Comparison of ENCODE assay signal across 18 cellular contexts in the genomic region with DNA sequence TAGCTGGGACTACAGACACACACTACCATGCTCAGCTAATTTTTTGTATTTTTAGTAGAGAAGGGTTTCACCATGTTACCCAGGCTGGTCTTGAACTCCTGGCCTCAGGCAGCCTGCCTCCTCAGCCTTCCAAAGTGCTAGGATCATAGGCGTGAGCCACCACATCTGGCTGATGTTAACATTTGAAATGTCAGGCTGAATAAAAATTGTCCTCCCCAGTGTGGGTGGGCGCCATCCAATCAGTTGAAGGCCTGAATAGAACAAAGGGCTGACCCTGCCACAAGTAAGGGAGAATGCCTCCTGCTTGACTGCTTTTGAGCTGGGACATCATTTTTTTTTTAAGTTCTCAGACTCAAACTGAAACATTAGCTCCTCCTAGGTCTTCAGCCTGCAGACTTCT. TPM values are rescaled to one million over a fixed set of nuclear protein-coding genes. Genes with fewer than 3 reads are reported as not detected.
A peak's percentile ranks its signal among the peaks of the same experiment; 100 is the strongest.
DNase-seq lines count a peak whose midpoint lies in the region; ATAC-seq, FAIRE-seq and TF ChIP-seq lines count a peak whose summit lies in the region.
"Had no signal": no experiment of that assay in that cellular context is flagged by ENCODE, and none has a peak within 500 bp of the region (broad histone marks: within the 10 kb centered on the region; RNA-seq: fewer than 3 reads in every experiment).

No MANE protein-coding gene starts in this region.

- H3K27ac ChIP-seq in HEK293 (ENCODE audit: extremely low read depth, low read depth, low read length), result no peak overlapping the region
- no peak overlapping the region for H3K27ac ChIP-seq in WERI-Rb-1
- H3K27ac ChIP-seq in stomach, result peak overlapping the region in 3 of 5 donors; percentile 76 to 87 (median 83)
- H3K27ac ChIP-seq in small intestine (ENCODE audit: low read depth in 1 of 2, low read length in 1 of 2), result peak overlapping the region in 1 of 2 donors; percentile 45
- H3K27ac ChIP-seq: ascending aorta, psoas muscle had no signal

- in situ Hi-C loops in HAP-1 (cut with MboI; ENCODE audit: low sequenced_read_pairs), result no loop called here

- H3K4me1 ChIP-seq in HEK293 (ENCODE audit: control insufficient read depth, insufficient read depth, low read length), result no peaks in the 10 kb centered on the region
- H3K4me1 ChIP-seq in stomach, result peaks cover 43 to 64% (median 59%) of the 10 kb centered on the region in 4 donors
- no peaks in the 10 kb centered on the region for H3K4me1 ChIP-seq in HAP-1
- H3K4me1 ChIP-seq in small intestine (ENCODE audit: control insufficient read depth in 2 of 2, insufficient read depth in 1 of 2, low read depth in 1 of 2, low read length in 1 of 2), result peaks cover 0 to 13% of the 10 kb centered on the region in 2 donors

- H3K36me3 ChIP-seq in HEK293 (ENCODE audit: control insufficient read depth in 2 of 2, insufficient read depth in 1 of 2, low read length in 2 of 2) (no peaks in the 10 kb centered on the region), WERI-Rb-1 (no peaks in the 10 kb centered on the region), stomach (no peaks in the 10 kb centered on the region), HAP-1 (replicated peaks) (no peaks in the 10 kb centered on the region), small intestine (ENCODE audit: control insufficient read depth in 2 of 2, insufficient read depth in 2 of 2, low read length in 2 of 2) (no peaks in the 10 kb centered on the region)
- H3K36me3 ChIP-seq: ascending aorta, left lung, MG63 had no signal

- WGBS in stomach, 5 donors, result 85 to 96% (median 93%) methylated on average over 2 of the region's 2 CpGs
- 83 to 93% (median 89%) methylated on average over 2 of the region's 2 CpGs for WGBS in small intestine, 3 donors

- no peaks in the 10 kb centered on the region for H3K9me3 Mint-ChIP-seq in immature natural killer cell
- H3K9me3 Mint-ChIP-seq: activated naive CD4-positive, alpha-beta T cell treated with anti-CD3 and anti-CD28 coated beads, Interleukin-2, amount 10 ng/mL, durations not matched to agents 7 days and 5 days had no signal

- H3K4me1 Mint-ChIP-seq in immature natural killer cell, result peaks cover 51 to 59% of the 10 kb centered on the region in 2 donors

- POLR2A ChIA-PET in HEK293 (lab: Yijun Ruan, JAX), result interaction anchor here (1.7 to 3.5 kb wide), 2 partner anchors 21 kb away, joined by 5 to 22 read pairs; a partner anchor contains a TSS

- CTCF ChIA-PET in HEK293 (lab: Yijun Ruan, JAX), result interaction anchor here (1.6 to 4.1 kb wide), 2 partner anchors 217 to 225 kb away, joined by 4 to 20 read pairs; a partner anchor contains a TSS

- H3K27me3 Mint-ChIP-seq in immature natural killer cell (ENCODE audit: low read depth in 3 of 3), result peaks cover 0 to 3% (median 2%) of the 10 kb centered on the region in 3 donors

- no peak for ATAC-seq in HG02610 (IDR thresholded peaks at IDR 0.05; ENCODE audit: unreplicated experiment)
- ATAC-seq: left lung, psoas muscle had no signal

- H3K9me3 ChIP-seq in HEK293 (ENCODE audit: control insufficient read depth, insufficient read depth, low read depth, low read length) (no peaks in the 10 kb centered on the region), WERI-Rb-1 (ENCODE audit: severe bottlenecking) (no peaks in the 10 kb centered on the region), stomach (no peaks in the 10 kb centered on the region), HAP-1 (no peaks in the 10 kb centered on the region), small intestine (ENCODE audit: control insufficient read depth, low read depth) (no peaks in the 10 kb centered on the region)
- H3K9me3 ChIP-seq: ascending aorta, left lung, MG63, psoas muscle had no signal

- H3K4me3 ChIP-seq in HEK293 (ENCODE audit: low read depth, low read length) (no peak overlapping the region), WERI-Rb-1 (ENCODE audit: low read depth, low read length) (no peak overlapping the region), stomach (no peak overlapping the region), HAP-1 (no peak overlapping the region), small intestine (ENCODE audit: low read depth in 1 of 2, low read length in 2 of 2) (no peak overlapping the region)
- H3K4me3 ChIP-seq: ascending aorta, left lung, MG63, psoas muscle had no signal

- peak overlapping the region; percentile 85 to 98 (median 94) for H3K27ac Mint-ChIP-seq in immature natural killer cell

- intact Hi-C loops in stomach (cut with DNase I; ENCODE audit: low total_unique reads), result no loop called here

- TF ChIP-seq POLR2A in stomach (IDR thresholded peaks at IDR 0.05), result no peak

- FAIRE-seq in small intestine (lab: Jason Lieb, UNC), result no peak

- DNase-seq in WERI-Rb-1 (peak; percentile 2), immature natural killer cell (no peak), stomach (no peak), HAP-1 (ENCODE audit: low spot score in 2 of 2) (no peak), small intestine (no peak)
- no peak for DNase-seq in activated naive CD4-positive, alpha-beta T cell treated with Interleukin-2 at 50 U/mL for 16 hours
- DNase-seq: activated CD4-positive, alpha-beta T cell treated with anti-CD3 and anti-CD28 coated beads, Interleukin-2, amount 50 U/mL, for 48 hours; activated naive CD4-positive, alpha-beta T cell treated with anti-CD3 and anti-CD28 coated beads, Interleukin-2, amount 10 ng/mL, durations not matched to agents 7 days and 5 days; activated T-cell treated with anti-CD3 and anti-CD28 coated beads, Interleukin-2, amount 50 U/mL, for 1 hour; AML-193; left lung; NCI-H1436 treated with DMSO at 0.1 percent for 48 hours; NCI-H526; psoas muscle had no signal

- H3K4me3 Mint-ChIP-seq in immature natural killer cell, result peak overlapping the region; percentile 76 to 88 (median 81)
- H3K4me3 Mint-ChIP-seq: activated naive CD4-positive, alpha-beta T cell treated with anti-CD3 and anti-CD28 coated beads, Interleukin-2, amount 10 ng/mL, durations not matched to agents 7 days and 5 days had no signal

- TF ChIP-seq EP300 in stomach (IDR thresholded peaks at IDR 0.05), result no peak

- peaks cover 0 to 4% (median 0%) of the 10 kb centered on the region in 3 donors for H3K36me3 Mint-ChIP-seq in immature natural killer cell
- H3K36me3 Mint-ChIP-seq: activated naive CD4-positive, alpha-beta T cell treated with anti-CD3 and anti-CD28 coated beads, Interleukin-2, amount 10 ng/mL, durations not matched to agents 7 days and 5 days had no signal

- H3K27me3 ChIP-seq in WERI-Rb-1 (ENCODE audit: insufficient read depth, low read depth, severe bottlenecking) (no peaks in the 10 kb centered on the region), stomach (no peaks in the 10 kb centered on the region), HAP-1 (ENCODE audit: low read depth) (no peaks in the 10 kb centered on the region), small intestine (ENCODE audit: control insufficient read depth in 2 of 2, insufficient read depth in 2 of 2, low read length in 2 of 2) (no peaks in the 10 kb centered on the region)
- H3K27me3 ChIP-seq: ascending aorta, left lung, MG63 had no signal

- TF ChIP-seq CTCF in HEK293 (tag by site-specific recombination; IDR thresholded peaks at IDR 0.05), result no peak
- TF ChIP-seq CTCF in WERI-Rb-1 (IDR thresholded peaks at IDR 0.05; ENCODE audit: low read depth, low read length), result no peak
- no peak for TF ChIP-seq CTCF in stomach (IDR thresholded peaks at IDR 0.05)

TF ChIP-seq in HEK293, 187 proteins besides CTCF, POLR2A, EP300 and RAD21:
- TF ChIP-seq, protein P1, sequence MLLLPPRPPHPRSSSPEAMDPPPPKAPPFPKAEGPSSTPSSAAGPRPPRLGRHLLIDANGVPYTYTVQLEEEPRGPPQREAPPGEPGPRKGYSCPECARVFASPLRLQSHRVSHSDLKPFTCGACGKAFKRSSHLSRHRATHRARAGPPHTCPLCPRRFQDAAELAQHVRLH (tag by site-specific recombination; IDR thresholded peaks at IDR 0.05), result no peak
- TF ChIP-seq ZNF701 (tag by site-specific recombination; IDR thresholded peaks at IDR 0.05) (no peak), ZNF10 (tag by site-specific recombination; IDR thresholded peaks at IDR 0.05) (peak; percentile 68; the same call in 1 of the 2 replicates)
- TF ChIP-seq, protein P2, sequence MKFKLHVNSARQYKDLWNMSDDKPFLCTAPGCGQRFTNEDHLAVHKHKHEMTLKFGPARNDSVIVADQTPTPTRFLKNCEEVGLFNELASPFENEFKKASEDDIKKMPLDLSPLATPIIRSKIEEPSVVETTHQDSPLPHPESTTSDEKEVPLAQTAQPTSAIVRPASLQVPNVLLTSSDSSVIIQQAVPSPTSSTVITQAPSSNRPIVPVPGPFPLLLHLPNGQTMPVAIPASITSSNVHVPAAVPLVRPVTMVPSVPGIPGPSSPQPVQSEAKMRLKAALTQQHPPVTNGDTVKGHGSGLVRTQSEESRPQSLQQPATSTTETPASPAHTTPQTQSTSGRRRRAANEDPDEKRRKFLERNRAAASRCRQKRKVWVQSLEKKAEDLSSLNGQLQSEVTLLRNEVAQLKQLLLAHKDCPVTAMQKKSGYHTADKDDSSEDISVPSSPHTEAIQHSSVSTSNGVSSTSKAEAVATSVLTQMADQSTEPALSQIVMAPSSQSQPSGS (tag by site-specific recombination; IDR thresholded peaks at IDR 0.05; ENCODE audit: low read depth), result no peak

RNA-seq across cellular contexts. Expression of a gene that starts 21.0 kb away (rescaled TPM):
- 1 to 10 TPM in 2 of 3 donors, under 1 TPM in 1; 0.91 to 4.8 (median 4.4) TPM for polyA plus RNA-seq in immature natural killer cell
- total RNA-seq in stomach, result 1,000 to 10,000 TPM in 1 of 5 donors, 100 to 1,000 TPM in 4; 353 to 1,146 (median 607) TPM
- polyA plus RNA-seq in stomach, result 100 to 1,000 TPM; 143 to 327 (median 145) TPM
- polyA plus RNA-seq in small intestine, result 100 to 1,000 TPM in 1 of 3 donors, 10 to 100 TPM in 2; 17.7 to 246 (median 25.4) TPM

Comparison
In these comparisons a context has a peak if more than half of its experiments do, and no peak if none do; other contexts are left out.
1. H3K27ac ChIP-seq: peak in stomach (3 of 5); none in HEK293 (single experiment) and WERI-Rb-1 (single experiment).